19 cellular contexts compared by ENCODE assay signal in the genomic region with DNA sequence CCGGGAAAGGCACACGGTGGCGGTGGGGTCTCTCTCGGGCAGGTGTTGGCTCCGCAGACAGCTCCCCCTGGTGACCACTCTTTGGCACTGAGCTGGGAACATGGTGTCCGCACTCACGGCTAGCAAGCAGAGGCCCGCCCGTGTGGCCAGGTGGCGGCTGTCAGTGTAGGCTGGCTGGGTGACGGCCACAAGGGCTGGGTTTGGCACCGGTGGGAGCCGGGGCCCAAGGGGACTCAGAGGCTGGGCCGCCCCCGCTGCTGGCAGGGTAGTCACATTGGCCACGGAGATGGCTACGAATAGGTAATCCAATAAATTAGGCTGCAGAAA.
DNase-seq lines count a peak whose midpoint lies in the region; ATAC-seq, FAIRE-seq and TF ChIP-seq lines count a peak whose summit lies in the region.
"Had no signal": no experiment of that assay in that cellular context is flagged by ENCODE, and none has a peak within 500 bp of the region (broad histone marks: within the 10 kb centered on the region; RNA-seq: fewer than 3 reads in every experiment).

No MANE protein-coding gene starts in this region.

- in situ Hi-C loops in SK-MEL-5 (cut with HindIII; ENCODE audit: low pct_unique_long_range_greater_than_20kb, low sequenced_read_pairs): no loop called here
- in situ Hi-C loops in HepG2 (cut with HindIII; ENCODE audit: extremely low pct_ligation_motif_present, low pct_unique_long_range_greater_than_20kb): no loop called here

- H3K36me3 ChIP-seq in ES-I3 (ENCODE audit: insufficient read depth, low read length) (no peaks in the 10 kb centered on the region), HepG2 (replicated peaks in 1 of 2; ENCODE audit: control insufficient read depth in 1 of 2, insufficient read depth in 2 of 2, low read length in 2 of 2) (no peaks in the 10 kb centered on the region; a peak in 1 of 5 replicates)

- H3K79me2 ChIP-seq in HepG2 (ENCODE audit: insufficient read depth, low read length): no peaks in the 10 kb centered on the region
- H3K79me2 ChIP-seq: parathyroid adenoma had no signal

- POLR2A ChIA-PET in HepG2 (lab: Yijun Ruan, JAX): no interaction called here

- no peaks in the 10 kb centered on the region; the same call in 1 of the 2 replicates for H3K4me1 ChIP-seq in ES-I3 (ENCODE audit: insufficient read depth, low read length)
- no peaks in the 10 kb centered on the region for H3K4me1 ChIP-seq in HepG2 (ENCODE audit: insufficient read depth, low read length)
- H3K4me1 ChIP-seq: parathyroid adenoma had no signal

- H3K27ac ChIP-seq in 22Rv1 (no peak overlapping the region), HepG2 (ENCODE audit: extremely low read length, insufficient read depth, low read length) (no peak overlapping the region)
- H3K27ac ChIP-seq: parathyroid adenoma had no signal

- no TSS peak for BruUV-seq in HepG2 (replicated peaks; lab: Mats Ljungman, UMichigan)

- TF ChIP-seq EP300 in HepG2 (IDR thresholded peaks at IDR 0.05; ENCODE audit: low read depth in 2 of 2, low read length in 2 of 2) (no peak), HepG2 (CRISPR knock-in tag; IDR thresholded peaks at IDR 0.05; ENCODE audit: borderline replicate concordance) (no peak)

- H3K9ac ChIP-seq in ES-I3 (ENCODE audit: low read depth, low read length) (peak overlapping the region; percentile 6; the same call in 1 of the 2 replicates), HepG2 (ENCODE audit: insufficient read depth, low read depth, low read length) (no peak overlapping the region)
- H3K9ac ChIP-seq: parathyroid adenoma had no signal

- TF ChIP-seq CTCF in 22Rv1 (IDR thresholded peaks at IDR 0.05) (peak; percentile 42), HepG2 (CRISPR knock-in tag; IDR thresholded peaks at IDR 0.05) (peak; percentile 72), GM20000 (IDR thresholded peaks at IDR 0.05; ENCODE audit: extremely low read depth, missing control alignments) (no peak)

- no peak overlapping the region for H3K4me3 ChIP-seq in HepG2 (replicated peaks in 1 of 3; ENCODE audit: insufficient read depth in 1 of 3, low read depth in 2 of 3, low read length in 3 of 3)

- no peak overlapping the region for H2AFZ ChIP-seq in HepG2 (ENCODE audit: low read length)
- H2AFZ ChIP-seq: parathyroid adenoma had no signal

- H3K4me2 ChIP-seq in HepG2 (ENCODE audit: low read depth, low read length): no peak overlapping the region

- peaks cover 0 to 26% of the 10 kb centered on the region in 2 experiments; a peak in 3 of 5 replicates for H3K27me3 ChIP-seq in HepG2 (ENCODE audit: control insufficient read depth in 1 of 2, insufficient read depth in 2 of 2, low read length in 2 of 2)

- peak; percentile 71 for ATAC-seq in HepG2
- ATAC-seq in GM19463 (IDR thresholded peaks at IDR 0.05; ENCODE audit: unreplicated experiment): no peak
- ATAC-seq: activated CD8-positive, alpha-beta T cell treated with anti-CD3 and anti-CD28 coated beads, Interleukin-2, amount 10 ng/mL, durations not matched to agents 7 days and 5 days had no signal

- H3K9me3 ChIP-seq in ES-I3 (ENCODE audit: control insufficient read depth, insufficient read depth, low read length) (no peaks in the 10 kb centered on the region), HepG2 (ENCODE audit: low read length) (no peaks in the 10 kb centered on the region)

- DNase-seq in SK-MEL-5 (ENCODE audit: low read depth, low spot score): peak; percentile 51
- peak; percentile 24 for DNase-seq in HepG2 (ENCODE audit: low spot score)
- no peak for DNase-seq in T-helper 2 cell
- no peak for DNase-seq in cerebellum (ENCODE audit: low spot score)
- no peak for DNase-seq in GM20000 (ENCODE audit: low spot score)
- DNase-seq: activated CD8-positive, alpha-beta T cell treated with anti-CD3 and anti-CD28 coated beads, Interleukin-2, amount 10 ng/mL, durations not matched to agents 7 days and 5 days; activated naive CD4-positive, alpha-beta T cell treated with anti-CD3 and anti-CD28 coated beads for 36 hours; AML-193; effector memory CD4-positive, alpha-beta T cell; HCEC 1CT; immature natural killer cell; NCI-H1930; NCI-H526 treated with DMSO at 0.1 percent for 48 hours; SHP77; stimulated activated CD4-positive, alpha-beta T cell treated with anti-CD3 and anti-CD28 coated beads, Interleukin-15, amount 100 ng/mL, for 24 hours had no signal

- no peak for TF ChIP-seq POLR2A in HepG2 (IDR thresholded peaks at IDR 0.05; ENCODE audit: insufficient read depth in 1 of 2, low read depth in 2 of 2, low read length in 2 of 2)

- TF ChIP-seq RAD21 in HepG2 (CRISPR knock-in tag; IDR thresholded peaks at IDR 0.05): no peak

- WGBS in HepG2 (ENCODE audit: low lambda C conversion rate): 44% methylated on average over 17 of the region's 17 CpGs

- CTCF ChIA-PET in HepG2 (lab: Yijun Ruan, JAX; ENCODE audit: low intra/inter-chr PET ratio, low total read pairs): no interaction called here

- intact Hi-C loops in HepG2 (cut with micrococcal nuclease; ENCODE audit: unreplicated experiment): no loop called here

- no peak for FAIRE-seq in HepG2 (lab: Jason Lieb, UNC)

- no peaks in the 10 kb centered on the region for H4K20me1 ChIP-seq in HepG2 (ENCODE audit: insufficient read depth, low read length)

TF ChIP-seq in HepG2, 621 proteins besides CTCF, POLR2A, EP300 and RAD21:
- TF ChIP-seq ZNF768 (CRISPR knock-in tag; IDR thresholded peaks at IDR 0.05) (0 out of 2 replicates have a peak, but pooled peaks have one; percentile 13), AGO1 (IDR thresholded peaks at IDR 0.05; ENCODE audit: low read depth, low read length, poor library complexity, severe bottlenecking) (peak; percentile 31), ZBTB33 (CRISPR knock-in tag; IDR thresholded peaks at IDR 0.05) (peak; percentile 23; the same call in 1 of the 2 replicates), PCBP1 (IDR thresholded peaks at IDR 0.05; ENCODE audit: borderline replicate concordance, low read depth, low read length) (no peak), ZNF574 (CRISPR knock-in tag; IDR thresholded peaks at IDR 0.05) (peak; percentile 72), TAF15 (IDR thresholded peaks at IDR 0.05; ENCODE audit: low read depth, low read length, poor library complexity, severe bottlenecking) (no peak), ZNF451 (CRISPR knock-in tag; IDR thresholded peaks at IDR 0.05) (0 out of 2 replicates have a peak, but pooled peaks have one; percentile 21)
TF ChIP-seq in HepG2: peak in this region for 5.

Comparison
In these comparisons a context has a peak if more than half of its experiments do, and no peak if none do; other contexts are left out.
1. DNase-seq: peak in SK-MEL-5 (single experiment) and HepG2 (single experiment); none in T-helper 2 cell (0 of 5), cerebellum (single experiment) and GM20000 (single experiment).